8 cellular contexts compared by ENCODE assay signal in the genomic region with DNA sequence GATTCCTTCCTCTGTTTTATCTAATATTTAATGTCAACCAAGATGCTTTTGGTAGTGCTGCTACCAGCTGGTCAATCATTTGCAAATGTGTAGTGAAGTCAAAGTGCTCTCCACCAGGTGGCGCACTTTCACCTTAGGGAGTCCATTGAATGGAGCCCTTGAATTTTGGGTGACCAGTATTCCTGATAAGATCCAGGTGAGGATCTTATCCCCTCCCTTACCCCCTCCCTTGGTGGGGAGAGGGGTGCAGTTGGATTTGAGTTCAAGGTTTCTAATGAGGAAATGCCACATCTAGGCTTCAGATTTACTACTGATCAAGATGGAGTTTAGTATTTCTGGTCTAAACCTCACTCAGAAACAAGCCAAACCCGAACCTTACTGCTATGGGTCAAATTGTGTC. TPM values are rescaled to one million over a fixed set of nuclear protein-coding genes. Genes with fewer than 3 reads are reported as not detected.
DNase-seq lines count a peak whose midpoint lies in the region; ATAC-seq lines count a peak whose summit lies in the region.

No MANE protein-coding gene starts in this region.

- H3K27me3 Mint-ChIP-seq in T-cell: peaks cover 28 to 37% of the 10 kb centered on the region in 2 donors

- peaks cover 1 to 5% (median 4%) of the 10 kb centered on the region in 3 donors for H3K4me1 Mint-ChIP-seq in T-cell

- no peak overlapping the region for H3K4me3 Mint-ChIP-seq in T-cell

- intact Hi-C loops in left ventricle myocardium superior (cut with micrococcal nuclease) (loop anchor here (5.0 kb wide), 1 partner anchor 104 kb away; no protein-coding TSS in a partner anchor), sciatic nerve (cut with DNase I) (loop anchor here (2.0 kb wide), 1 partner anchor 107 kb away; no protein-coding TSS in a partner anchor)

- H3K36me3 Mint-ChIP-seq in T-cell: no peaks in the 10 kb centered on the region

- POLR2A ChIA-PET in T-cell (lab: Charles Lee): interaction anchor here in 1 of 2 donors (0.6 kb wide), 1 partner anchor 779 kb away, joined by 3 read pairs; no protein-coding TSS in a partner anchor

- H3K27ac Mint-ChIP-seq in T-cell: no peak overlapping the region

- DNase-seq in EH (ENCODE audit: low read depth) (peak; percentile 78), GOT3 (lab: John Stamatoyannopoulos, UW) (peak; percentile 18), NCI-H1092 (lab: John Stamatoyannopoulos, UW) (peak; percentile 75), T-cell (peak; percentile 42 to 84 (median 68)), amygdala (lab: John Stamatoyannopoulos, UW) (peak; percentile 6 to 96 (median 74)), left ventricle myocardium superior (peak; percentile 90), sciatic nerve (ENCODE audit: low spot score) (peak; percentile 97)

- peak; percentile 57 to 70 (median 64) for ATAC-seq in T-cell (replicated peaks in 1 of 4)
- ATAC-seq in left ventricle myocardium superior: peak; percentile 71
- peak; percentile 82 for ATAC-seq in sciatic nerve
- ATAC-seq in HG03521 (IDR thresholded peaks at IDR 0.05; ENCODE audit: unreplicated experiment): no peak

- no peaks in the 10 kb centered on the region for H3K9me3 Mint-ChIP-seq in T-cell

- CTCF ChIA-PET in T-cell (lab: Charles Lee): interaction anchor here (0.6 to 1.8 kb wide), 7 partner anchors 13 to 1529 kb away, joined by 3 to 10 read pairs (median 3); no protein-coding TSS in a partner anchor

RNA-seq across cellular contexts. Expression of a gene that starts 12.0 kb away (rescaled TPM):
- total RNA-seq in T-cell (1 to 10 TPM; 4.8 to 9.5 (median 9.1) TPM), left ventricle myocardium superior (12.6 TPM), sciatic nerve (14.1 TPM)

RNA-seq across cellular contexts. Expression of a gene that starts 55.9 kb away (rescaled TPM):
- total RNA-seq in T-cell: 1 to 10 TPM in 1 of 5 donors, under 1 TPM in 4; 0.23 to 1.2 (median 0.63) TPM
- 8.2 TPM for total RNA-seq in left ventricle myocardium superior
- total RNA-seq in sciatic nerve: 6.5 TPM

Comparison
In these comparisons a context has a peak if more than half of its experiments do, and no peak if none do; other contexts are left out.
1. DNase-seq: peak in every context shown above with its lines; median percentile 97 in sciatic nerve; 90 in left ventricle myocardium superior; 78 in EH; 75 in NCI-H1092; 74 in amygdala; 68 in T-cell; 18 in GOT3.